8 cellular contexts compared by ENCODE assay signal in genomic region chr11:114162719-114163123, GRCh38.
DNase-seq lines count a peak whose midpoint lies in the region; ATAC-seq and TF ChIP-seq lines count a peak whose summit lies in the region.

No MANE protein-coding gene starts in this region.

- no peak overlapping the region for H2AK5ac ChIP-seq in trophoblast cell (ENCODE audit: low read length)

- H3K36me3 ChIP-seq in gastroesophageal sphincter (peaks cover 0 to 13% of the 10 kb centered on the region in 2 donors), trophoblast cell (ENCODE audit: control insufficient read depth in 1 of 2, insufficient read depth in 2 of 2, low read length in 2 of 2) (no peaks in the 10 kb centered on the region)

- H3K4me1 ChIP-seq in gastroesophageal sphincter (peaks cover 63 to 96% (median 75%) of the 10 kb centered on the region in 3 donors), trophoblast cell (ENCODE audit: control insufficient read depth in 1 of 2, insufficient read depth in 2 of 2, low read length in 2 of 2) (peaks cover 16 to 34% of the 10 kb centered on the region in 2 experiments)

- peak overlapping the region; percentile 3 for H2BK5ac ChIP-seq in trophoblast cell (ENCODE audit: low read depth, low read length, poor library complexity)

- TF ChIP-seq POLR2A in gastroesophageal sphincter (IDR thresholded peaks at IDR 0.05): peak; percentile 31 to 46

- H3K27ac ChIP-seq in gastroesophageal sphincter: peak overlapping the region; percentile 91 to 100 (median 97)
- H3K27ac ChIP-seq in trophoblast cell (ENCODE audit: low read depth, low read length): no peak overlapping the region

- H3K9ac ChIP-seq in trophoblast cell (ENCODE audit: low read length): no peak overlapping the region

- H3K18ac ChIP-seq in trophoblast cell (ENCODE audit: low read length): no peak overlapping the region

- no peak for TF ChIP-seq CTCF in gastroesophageal sphincter (IDR thresholded peaks at IDR 0.05)

- H3K9me3 ChIP-seq in gastroesophageal sphincter: no peaks in the 10 kb centered on the region
- H3K9me3 ChIP-seq in trophoblast cell (ENCODE audit: insufficient read depth, low read depth, low read length): no peaks in the 10 kb centered on the region

- no peak overlapping the region for H2BK12ac ChIP-seq in trophoblast cell (ENCODE audit: low read length)

- 0 to 1% methylated on average over 8 to 10 of the region's 12 CpGs for WGBS in gastroesophageal sphincter (ENCODE audit: low coverage in 1 of 2), 2 donors
- no CpG with 5 or more reads among the region's 12 CpGs for WGBS in trophoblast cell (ENCODE audit: extremely low coverage, insufficient coverage, insufficient read length)

- peak overlapping the region; percentile 3 for H3K14ac ChIP-seq in trophoblast cell (ENCODE audit: low read length)

- peak; percentile 88 for ATAC-seq in SK-N-SH treated with all-trans-retinoic acid at 6 μM for 48 hours
- peak; percentile 83 for ATAC-seq in gastroesophageal sphincter
- no peak for ATAC-seq in GM21619 (IDR thresholded peaks at IDR 0.05; ENCODE audit: unreplicated experiment)
- ATAC-seq in GM18867 (IDR thresholded peaks at IDR 0.05; ENCODE audit: unreplicated experiment): no peak

- peak overlapping the region in 1 of 2 donors; percentile 26 for H3K4me3 ChIP-seq in gastroesophageal sphincter
- H3K4me3 ChIP-seq in trophoblast cell (ENCODE audit: low read depth, low read length): no peak overlapping the region

- H3K23ac ChIP-seq in trophoblast cell (ENCODE audit: low read length): no peak overlapping the region

- H2BK120ac ChIP-seq in trophoblast cell (ENCODE audit: insufficient read depth, low read length, poor library complexity): no peak overlapping the region

- DNase-seq in NCI-H526 (lab: John Stamatoyannopoulos, UW) (peak; percentile 29 to 30), NCI-H526 treated with DMSO at 0.1 percent for 48 hours (lab: John Stamatoyannopoulos, UW) (no peak), trophoblast cell (peak; percentile 46 to 53)
- DNase-seq in stimulated activated CD4-positive, alpha-beta T cell treated with anti-CD3 and anti-CD28 coated beads, Interleukin-15, amount 100 ng/mL, for 24 hours: no peak

- no peak overlapping the region for H3K4me2 ChIP-seq in trophoblast cell (ENCODE audit: low read length)

- H4K8ac ChIP-seq in trophoblast cell (ENCODE audit: low read depth, low read length): no peak overlapping the region

- no peak overlapping the region for H4K12ac ChIP-seq in trophoblast cell (ENCODE audit: low read depth, low read length)

- TF ChIP-seq EP300 in gastroesophageal sphincter (IDR thresholded peaks at IDR 0.05): peak; percentile 100

- no peak overlapping the region for H2AFZ ChIP-seq in trophoblast cell (ENCODE audit: insufficient read depth, low read length, poor library complexity)

- H3K4ac ChIP-seq in trophoblast cell (ENCODE audit: low read depth, low read length): no peak overlapping the region

- H4K91ac ChIP-seq in trophoblast cell (ENCODE audit: low read depth, low read length): peak overlapping the region; percentile 72

- H3K27me3 ChIP-seq in gastroesophageal sphincter: no peaks in the 10 kb centered on the region
- no peaks in the 10 kb centered on the region for H3K27me3 ChIP-seq in trophoblast cell (ENCODE audit: insufficient read depth, low read length)

- peaks cover 2% of the 10 kb centered on the region for H3K79me2 ChIP-seq in trophoblast cell (ENCODE audit: control insufficient read depth, insufficient read depth, low read length, poor library complexity)

- peaks cover 21% of the 10 kb centered on the region for H3K79me1 ChIP-seq in trophoblast cell (ENCODE audit: low read length)

TF ChIP-seq in SK-N-SH treated with all-trans-retinoic acid at 6 μM for 48 hours, 23 proteins besides CTCF, POLR2A, EP300 and RAD21:
- TF ChIP-seq PATZ1 (CRISPR knock-in tag; IDR thresholded peaks at IDR 0.05; ENCODE audit: borderline replicate concordance) (no peak), CREB5 (CRISPR knock-in tag; IDR thresholded peaks at IDR 0.05; ENCODE audit: low read depth) (peak; percentile 74; the same call in 1 of the 2 replicates), ARNTL (CRISPR knock-in tag; IDR thresholded peaks at IDR 0.05; ENCODE audit: borderline replicate concordance, low read depth) (no peak), TCF4 (CRISPR knock-in tag; IDR thresholded peaks at IDR 0.05; ENCODE audit: borderline replicate concordance) (peak; percentile 85), SNAI2 (CRISPR knock-in tag; IDR thresholded peaks at IDR 0.05) (0 out of 2 replicates have a peak, but pooled peaks have one; percentile 55), ISL1 (CRISPR knock-in tag; IDR thresholded peaks at IDR 0.05) (peak; percentile 80), ZFP3 (CRISPR knock-in tag; IDR thresholded peaks at IDR 0.05) (no peak)

Comparison
In these comparisons a context has a peak if more than half of its experiments do, and no peak if none do; other contexts are left out.
1. DNase-seq: peak in NCI-H526 (2 of 2) and trophoblast cell (2 of 2); none in NCI-H526 treated with DMSO at 0.1 percent for 48 hours (single experiment) and stimulated activated CD4-positive, alpha-beta T cell treated with anti-CD3 and anti-CD28 coated beads, Interleukin-15, amount 100 ng/mL, for 24 hours (single experiment).
2. ATAC-seq: peak in SK-N-SH treated with all-trans-retinoic acid at 6 μM for 48 hours (single experiment) and gastroesophageal sphincter (single experiment); none in GM21619 (single experiment) and GM18867 (single experiment).